ENCODE assay signal across 1 cellular context in genomic region chr9:35725362-35725761, GRCh38.
TF ChIP-seq lines count a peak whose summit lies in the region.

No MANE protein-coding gene starts in this region.

TF ChIP-seq in GM23338, 12 proteins besides CTCF, POLR2A, EP300 and RAD21:
- TF ChIP-seq POLR2AphosphoS5 (IDR thresholded peaks at IDR 0.05; ENCODE audit: low read depth) (no peak), STAT1 (IDR thresholded peaks at IDR 0.05; ENCODE audit: unreplicated experiment) (no peak), ZNF114 (CRISPR knock-in tag; IDR thresholded peaks at IDR 0.05) (no peak)
TF ChIP-seq in GM23338: peak in this region for 0.
